In genomic region chr1:157505481-157506272, GRCh38 we compare ENCODE assay signal across 9 cellular contexts. TPM values are rescaled to one million over a fixed set of nuclear protein-coding genes. Genes with fewer than 3 reads are reported as not detected.
DNase-seq lines count a peak whose midpoint lies in the region; ATAC-seq and TF ChIP-seq lines count a peak whose summit lies in the region.
"Had no signal": no experiment of that assay in that cellular context is flagged by ENCODE, and none has a peak within 500 bp of the region (broad histone marks: within the 10 kb centered on the region; RNA-seq: fewer than 3 reads in every experiment).

No MANE protein-coding gene starts in this region.

- no peak overlapping the region for H3K27ac Mint-ChIP-seq in chondrocyte (ENCODE audit: unreplicated experiment)

- H3K27ac ChIP-seq in PC-9 (no peak overlapping the region), liver (ENCODE audit: low read depth in 1 of 2, low read length in 2 of 2) (no peak overlapping the region)

- ATAC-seq in GM21367 (IDR thresholded peaks at IDR 0.05; ENCODE audit: unreplicated experiment): peak; percentile 92

- no peaks in the 10 kb centered on the region for H3K4me1 ChIP-seq in PC-9 (replicated peaks; ENCODE audit: insufficient read depth)
- H3K4me1 ChIP-seq in liver (ENCODE audit: control insufficient read depth in 4 of 4, insufficient read depth in 4 of 4, low read length in 3 of 4): no peaks in the 10 kb centered on the region

- no peak overlapping the region for H2AFZ ChIP-seq in PC-9

- 35% methylated on average over 13 of the region's 13 CpGs for WGBS in liver

- intact Hi-C loops in PC-9 (cut with micrococcal nuclease; ENCODE audit: unreplicated experiment): no loop called here

- POLR2A ChIA-PET in PC-9 (lab: Charles Lee; ENCODE audit: unreplicated experiment): no interaction called here

- TF ChIP-seq RAD21 in liver (IDR thresholded peaks at IDR 0.05): peak; percentile 78 to 85

- no peaks in the 10 kb centered on the region for H4K20me1 ChIP-seq in PC-9 (ENCODE audit: insufficient read depth)

- H3K4me1 Mint-ChIP-seq in chondrocyte (ENCODE audit: low read depth): no peaks in the 10 kb centered on the region

- H3K79me2 ChIP-seq in PC-9 (ENCODE audit: low read depth): no peaks in the 10 kb centered on the region

- H3K27me3 Mint-ChIP-seq in chondrocyte (ENCODE audit: low read depth): peaks cover 41% of the 10 kb centered on the region

- DNase-seq in NCI-H524 (lab: John Stamatoyannopoulos, UW) (peak; percentile 25 to 53), NCI-H524 treated with DMSO at 0.1 percent for 48 hours (lab: John Stamatoyannopoulos, UW) (no peak), HK-2 (ENCODE audit: unreplicated experiment) (peak; percentile 9), PC-9 (no peak), chondrocyte (ENCODE audit: low spot score) (no peak), stromal cell of bone marrow (ENCODE audit: low read depth) (peak; percentile 50)

- H3K36me3 ChIP-seq in PC-9 (ENCODE audit: low read depth) (no peaks in the 10 kb centered on the region), liver (ENCODE audit: control insufficient read depth in 4 of 4, insufficient read depth in 3 of 4, low read depth in 1 of 4, low read length in 3 of 4) (no peaks in the 10 kb centered on the region)

- H3K4me3 ChIP-seq in PC-9 (no peak overlapping the region), liver (ENCODE audit: low read depth in 1 of 3, low read length in 3 of 3) (no peak overlapping the region)

- no peak overlapping the region for H3K9ac ChIP-seq in liver (ENCODE audit: low read depth in 1 of 2, low read length in 2 of 2)

- H3K9me3 Mint-ChIP-seq in chondrocyte (ENCODE audit: low read depth): no peaks in the 10 kb centered on the region

- no TSS peak for BruUV-seq in PC-9 (replicated peaks; lab: Mats Ljungman, UMichigan)

- no peaks in the 10 kb centered on the region for H3K9me2 ChIP-seq in PC-9 (ENCODE audit: insufficient read depth)

- H3K36me3 Mint-ChIP-seq in chondrocyte (ENCODE audit: low read depth): no peaks in the 10 kb centered on the region

- CTCF ChIA-PET in PC-9 (lab: Charles Lee): no interaction called here

- H3F3A ChIP-seq in PC-9 (ENCODE audit: insufficient read depth, low read depth): no peaks in the 10 kb centered on the region

- TF ChIP-seq CTCF in PC-9 (conservative IDR thresholded peaks at IDR 0.05) (peak; percentile 64), chondrocyte (IDR thresholded peaks at IDR 0.05) (peak; percentile 80), liver (IDR thresholded peaks at IDR 0.05; ENCODE audit: low read depth, low read length, missing input control) (peak; percentile 77)

- H3K4me2 ChIP-seq in PC-9: no peak overlapping the region

- H3K4me3 Mint-ChIP-seq in chondrocyte (ENCODE audit: unreplicated experiment): no peak overlapping the region

- H3K27me3 ChIP-seq in PC-9 (ENCODE audit: insufficient read depth, low read depth) (0 out of 2 replicates have a peak, but pooled peaks cover 3% of the 10 kb centered on the region), liver (ENCODE audit: control insufficient read depth in 4 of 4, insufficient read depth in 4 of 4, low read length in 3 of 4) (peaks cover 0 to 3% (median 0%) of the 10 kb centered on the region in 4 donors)

- H3K9me3 ChIP-seq in PC-9 (ENCODE audit: insufficient read depth, low read depth) (no peaks in the 10 kb centered on the region), liver (ENCODE audit: control insufficient read depth in 4 of 4, low read length in 3 of 4) (no peaks in the 10 kb centered on the region)

TF ChIP-seq in liver, 16 proteins besides CTCF, POLR2A, EP300 and RAD21:
- TF ChIP-seq JUND (IDR thresholded peaks at IDR 0.05) (no peak), HNF4A (conservative IDR thresholded peaks at IDR 0.05) (peak; percentile 20 to 68), FOXA2 (IDR thresholded peaks at IDR 0.05) (no peak), ATF3 (IDR thresholded peaks at IDR 0.05) (no peak), HNF4G (IDR thresholded peaks at IDR 0.05) (peak; percentile 18)

RNA-seq across cellular contexts. Expression of gene FCRL5, which starts 46.6 kb away (rescaled TPM):
- total RNA-seq in PC-9 (2021): not detected in 2 replicates
- not detected in 3 replicates for total RNA-seq in chondrocyte
- under 1 TPM; 0.37 to 0.67 TPM for total RNA-seq in liver
- polyA plus RNA-seq in liver: under 1 TPM; 0.10 to 0.72 TPM
- total RNA-seq: frontal cortex had no signal

Comparison
In these comparisons a context has a peak if more than half of its experiments do, and no peak if none do; other contexts are left out.
1. DNase-seq: peak in NCI-H524 (2 of 2), HK-2 (single experiment) and stromal cell of bone marrow (single experiment); none in NCI-H524 treated with DMSO at 0.1 percent for 48 hours (single experiment), PC-9 (0 of 2) and chondrocyte (single experiment).
2. Peak in every context shown above with its lines, with median percentiles within 50 percentile points of each other: CTCF ChIP-seq.